ENCODE assay signal across 1 cellular context in the genomic region with DNA sequence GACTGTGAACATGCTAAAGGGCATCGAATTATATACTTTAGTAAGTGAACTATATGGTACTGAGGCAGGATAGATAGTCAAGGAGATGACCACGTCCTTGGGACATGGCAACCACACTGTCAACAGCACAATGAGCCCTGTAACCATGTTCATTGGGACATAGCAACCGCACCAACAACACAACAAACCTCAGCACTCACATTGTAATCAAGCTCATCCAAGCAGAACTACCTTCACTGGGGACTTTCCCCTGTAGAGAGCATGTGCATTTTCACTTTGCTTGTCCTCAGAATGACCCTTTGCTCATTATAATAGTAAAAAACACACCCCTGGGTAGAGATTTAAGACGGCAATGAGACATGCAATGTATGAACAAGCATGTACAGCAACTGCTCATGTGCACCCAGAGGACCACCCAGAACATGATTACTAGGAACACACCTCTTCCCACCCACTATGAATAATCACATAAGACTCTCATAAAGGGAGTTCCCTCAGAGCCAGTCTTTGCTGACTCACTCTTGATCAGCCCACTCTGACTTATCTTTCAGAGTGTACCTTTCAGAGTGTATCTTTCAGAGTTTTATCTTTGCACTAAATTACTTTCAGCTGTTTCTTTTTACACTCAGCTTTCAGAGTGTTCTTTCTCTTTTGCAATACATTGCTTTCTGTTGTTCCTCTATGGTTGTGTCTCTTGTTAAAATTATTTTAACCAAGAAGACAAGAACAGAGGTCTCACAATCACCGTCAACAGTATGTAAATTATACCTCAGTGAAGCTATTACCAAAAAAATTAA.
TF ChIP-seq lines count a peak whose summit lies in the region.

No MANE protein-coding gene starts in this region.

TF ChIP-seq in HepG2, 621 proteins besides CTCF, POLR2A, EP300 and RAD21:
- no peak for TF ChIP-seq TCF7 (IDR thresholded peaks at IDR 0.05; ENCODE audit: low read depth)
- no peak for TF ChIP-seq ZNF17 (CRISPR knock-in tag; IDR thresholded peaks at IDR 0.05)
- no peak for TF ChIP-seq KMT2B (CRISPR knock-in tag; IDR thresholded peaks at IDR 0.05)
- TF ChIP-seq HDAC1 (CRISPR knock-in tag; IDR thresholded peaks at IDR 0.05) = no peak
- no peak for TF ChIP-seq SUZ12 (IDR thresholded peaks at IDR 0.05; ENCODE audit: low read depth, low read length)
- no peak for TF ChIP-seq POLR2AphosphoS5 (IDR thresholded peaks at IDR 0.05; ENCODE audit: low read depth, low read length)
- no peak for TF ChIP-seq PCBP2 (optimal IDR thresholded peaks at IDR 0.05; ENCODE audit: low read depth, low read length, poor library complexity, severe bottlenecking)
- TF ChIP-seq ZNF772 (CRISPR knock-in tag; IDR thresholded peaks at IDR 0.05) = no peak
- TF ChIP-seq ZNF468 (CRISPR knock-in tag; IDR thresholded peaks at IDR 0.05) = no peak
- TF ChIP-seq ZNF672 (CRISPR knock-in tag; IDR thresholded peaks at IDR 0.05) = no peak
- TF ChIP-seq MAFF (IDR thresholded peaks at IDR 0.05; ENCODE audit: low read depth, low read length) = peak; percentile 21; the same call in 1 of the 2 replicates
- TF ChIP-seq STAG1 (CRISPR knock-in tag; IDR thresholded peaks at IDR 0.05) = no peak
- peak; percentile 35; the same call in 1 of the 3 replicates for TF ChIP-seq MXI1 (IDR thresholded peaks at IDR 0.05; ENCODE audit: borderline replicate concordance, low read depth, low read length)
- TF ChIP-seq ZSCAN29 (CRISPR knock-in tag; conservative IDR thresholded peaks at IDR 0.05) = no peak
- no peak for TF ChIP-seq ZNF496 (CRISPR knock-in tag; IDR thresholded peaks at IDR 0.05; ENCODE audit: insufficient replicate concordance)
- peak; percentile 40; the same call in 1 of the 2 replicates for TF ChIP-seq RARA (CRISPR knock-in tag; IDR thresholded peaks at IDR 0.05)
- no peak for TF ChIP-seq SYNCRIP (IDR thresholded peaks at IDR 0.05; ENCODE audit: insufficient read depth, low read depth, low read length)
- TF ChIP-seq ZNF34 (CRISPR knock-in tag; IDR thresholded peaks at IDR 0.05; ENCODE audit: borderline replicate concordance) = no peak
- TF ChIP-seq, protein P1, sequence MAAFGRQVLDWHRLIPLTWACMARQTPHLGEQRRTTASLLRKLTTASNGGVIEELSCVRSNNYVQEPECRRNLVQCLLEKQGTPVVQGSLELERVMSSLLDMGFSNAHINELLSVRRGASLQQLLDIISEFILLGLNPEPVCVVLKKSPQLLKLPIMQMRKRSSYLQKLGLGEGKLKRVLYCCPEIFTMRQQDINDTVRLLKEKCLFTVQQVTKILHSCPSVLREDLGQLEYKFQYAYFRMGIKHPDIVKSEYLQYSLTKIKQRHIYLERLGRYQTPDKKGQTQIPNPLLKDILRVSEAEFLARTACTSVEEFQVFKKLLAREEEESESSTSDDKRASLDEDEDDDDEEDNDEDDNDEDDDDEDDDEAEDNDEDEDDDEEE (CRISPR knock-in tag; IDR thresholded peaks at IDR 0.05) = no peak
- TF ChIP-seq MAFK (conservative IDR thresholded peaks at IDR 0.05 in 1 of 2, IDR thresholded peaks at IDR 0.05 in 1 of 2; ENCODE audit: low read length in 2 of 2) = 0 out of 4 replicates have a peak, but pooled peaks of 1 of the 2 experiments have one; percentile 6
- TF ChIP-seq TCF12 (IDR thresholded peaks at IDR 0.05) = no peak
- no peak for TF ChIP-seq TCF12 (CRISPR knock-in tag; IDR thresholded peaks at IDR 0.05)
- no peak for TF ChIP-seq RAD51 (IDR thresholded peaks at IDR 0.05; ENCODE audit: borderline replicate concordance)
- peak; percentile 68; the same call in 1 of the 2 replicates for TF ChIP-seq NFE2 (CRISPR knock-in tag; IDR thresholded peaks at IDR 0.05)
- no peak for TF ChIP-seq ZNF383 (CRISPR knock-in tag; IDR thresholded peaks at IDR 0.05; ENCODE audit: borderline replicate concordance)
- TF ChIP-seq NFE2L2 (IDR thresholded peaks at IDR 0.05; ENCODE audit: low read length) = peak; percentile 76
- no peak for TF ChIP-seq ZNF441 (CRISPR knock-in tag; IDR thresholded peaks at IDR 0.05; ENCODE audit: borderline replicate concordance)
- no peak for TF ChIP-seq ZNF317 (CRISPR knock-in tag; IDR thresholded peaks at IDR 0.05)
- TF ChIP-seq, protein P2, sequence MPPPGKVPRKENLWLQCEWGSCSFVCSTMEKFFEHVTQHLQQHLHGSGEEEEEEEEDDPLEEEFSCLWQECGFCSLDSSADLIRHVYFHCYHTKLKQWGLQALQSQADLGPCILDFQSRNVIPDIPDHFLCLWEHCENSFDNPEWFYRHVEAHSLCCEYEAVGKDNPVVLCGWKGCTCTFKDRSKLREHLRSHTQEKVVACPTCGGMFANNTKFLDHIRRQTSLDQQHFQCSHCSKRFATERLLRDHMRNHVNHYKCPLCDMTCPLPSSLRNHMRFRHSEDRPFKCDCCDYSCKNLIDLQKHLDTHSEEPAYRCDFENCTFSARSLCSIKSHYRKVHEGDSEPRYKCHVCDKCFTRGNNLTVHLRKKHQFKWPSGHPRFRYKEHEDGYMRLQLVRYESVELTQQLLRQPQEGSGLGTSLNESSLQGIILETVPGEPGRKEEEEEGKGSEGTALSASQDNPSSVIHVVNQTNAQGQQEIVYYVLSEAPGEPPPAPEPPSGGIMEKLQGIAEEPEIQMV (CRISPR knock-in tag; IDR thresholded peaks at IDR 0.05; ENCODE audit: low read depth) = no peak
- TF ChIP-seq RFX1 (IDR thresholded peaks at IDR 0.05) = peak; percentile 71; the same call in 1 of the 2 replicates
- TF ChIP-seq MAZ (IDR thresholded peaks at IDR 0.05; ENCODE audit: borderline replicate concordance, low read depth, low read length) = no peak
- TF ChIP-seq MAZ (CRISPR knock-in tag; IDR thresholded peaks at IDR 0.05; ENCODE audit: low read depth) = no peak
